ENCODE assay signal across 12 cellular contexts in the genomic region with DNA sequence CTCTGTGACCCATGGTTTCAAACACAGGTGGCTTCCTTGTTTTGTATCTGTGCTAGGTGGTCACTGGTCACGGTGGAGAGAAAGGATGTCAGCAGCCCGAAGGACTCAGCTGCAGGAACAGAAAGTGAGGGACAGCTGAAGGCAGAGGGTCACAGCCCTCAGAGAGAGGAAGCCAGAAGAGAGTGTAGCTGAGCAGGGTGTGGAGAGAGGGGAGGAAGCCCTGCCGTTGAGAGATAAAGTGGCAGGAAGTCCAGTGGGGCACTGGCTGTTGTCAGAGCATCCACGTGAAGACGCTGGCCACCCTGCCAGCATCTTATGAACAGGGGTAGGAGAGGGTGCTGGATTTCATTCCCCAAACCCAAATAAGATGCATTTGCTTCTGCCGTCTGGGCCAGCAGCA. TPM values are rescaled to one million over a fixed set of nuclear protein-coding genes. Genes with fewer than 3 reads are reported as not detected.
DNase-seq lines count a peak whose midpoint lies in the region; ATAC-seq, FAIRE-seq and TF ChIP-seq lines count a peak whose summit lies in the region.
"Had no signal": no experiment of that assay in that cellular context is flagged by ENCODE, and none has a peak within 500 bp of the region (broad histone marks: within the 10 kb centered on the region; RNA-seq: fewer than 3 reads in every experiment).

No MANE protein-coding gene starts in this region.

- ATAC-seq in A549 (peak in 1 of 2 experiments; percentile 22; a peak in 3 of 6 replicates), lower lobe of right lung (peak; percentile 45 to 79), HG02642 (IDR thresholded peaks at IDR 0.05; ENCODE audit: poor library complexity, unreplicated experiment) (no peak), HG02852 (IDR thresholded peaks at IDR 0.05; ENCODE audit: unreplicated experiment) (no peak)

- 38% methylated on average over 6 of the region's 6 CpGs for WGBS in A549 (ENCODE audit: missing lambda C conversion rate)
- 33 to 48% (median 46%) methylated on average over 6 of the region's 6 CpGs for WGBS in ovary, 3 donors

- peak overlapping the region; percentile 1 to 94 (median 45) for H3K27ac Mint-ChIP-seq in IgD-negative memory B cell
- peak overlapping the region; percentile 42 for H3K27ac Mint-ChIP-seq in activated T-helper 1 cell treated with anti-CD3 and anti-CD28 coated beads, Interleukin-12 subunit alpha, Interleukin-12 subunit beta, Interleukin-2, Interleukin-4 antibody, amounts not matched to agents 30 ng/mL and 10 ng/mL and 1 ng/mL, durations not matched to agents 14 hours and 24 hours and 36 hours

- H3K27me3 ChIP-seq in lower lobe of right lung (ENCODE audit: low read depth) (no peaks in the 10 kb centered on the region), ovary (no peaks in the 10 kb centered on the region)

- TF ChIP-seq POLR2A in A549 (IDR thresholded peaks at IDR 0.05; ENCODE audit: low read length) (no peak), ovary (IDR thresholded peaks at IDR 0.05) (no peak)

- intact Hi-C loops in activated T-helper 1 cell treated with anti-CD3 and anti-CD28 coated beads, Interleukin-12 subunit alpha, Interleukin-12 subunit beta, Interleukin-2, Interleukin-4 antibody, amounts not matched to agents 30 ng/mL and 10 ng/mL and 1 ng/mL, durations not matched to agents 14 hours and 24 hours and 36 hours (cut with micrococcal nuclease): no loop called here
- intact Hi-C loops in lower lobe of right lung (cut with DNase I): no loop called here
- intact Hi-C loops in ovary (cut with DNase I): no loop called here

- peaks cover 28 to 49% (median 38%) of the 10 kb centered on the region in 3 donors for H3K4me1 Mint-ChIP-seq in IgD-negative memory B cell
- H3K4me1 Mint-ChIP-seq in activated T-helper 1 cell treated with anti-CD3 and anti-CD28 coated beads, Interleukin-12 subunit alpha, Interleukin-12 subunit beta, Interleukin-2, Interleukin-4 antibody, amounts not matched to agents 30 ng/mL and 10 ng/mL and 1 ng/mL, durations not matched to agents 14 hours and 24 hours and 36 hours (ENCODE audit: low read depth): peaks cover 12% of the 10 kb centered on the region

- H3K4me1 ChIP-seq in A549 (peaks cover 76% of the 10 kb centered on the region), lower lobe of right lung (peaks cover 29% of the 10 kb centered on the region), ovary (ENCODE audit: insufficient read depth) (no peaks in the 10 kb centered on the region)

- H3K27ac ChIP-seq in A549 (peak overlapping the region; percentile 52 to 94; a peak in 5 of 6 replicates), lower lobe of right lung (peak overlapping the region; percentile 48), ovary (no peak overlapping the region)
- H3K27ac ChIP-seq: PC-9 had no signal

- H3K4me2 ChIP-seq in A549: peak overlapping the region; percentile 36; the same call in 2 of the 3 replicates
- H3K4me2 ChIP-seq: PC-9 had no signal

- H3K4me3 Mint-ChIP-seq in IgD-negative memory B cell: peak overlapping the region in 1 of 4 donors; percentile 74
- no peak overlapping the region for H3K4me3 Mint-ChIP-seq in activated T-helper 1 cell treated with anti-CD3 and anti-CD28 coated beads, Interleukin-12 subunit alpha, Interleukin-12 subunit beta, Interleukin-2, Interleukin-4 antibody, amounts not matched to agents 30 ng/mL and 10 ng/mL and 1 ng/mL, durations not matched to agents 14 hours and 24 hours and 36 hours

- DNase-seq in A549 (ENCODE audit: low read depth in 1 of 2, low spot score in 1 of 2): no peak
- DNase-seq in activated T-helper 1 cell treated with anti-CD3 and anti-CD28 coated beads, Interleukin-12 subunit alpha, Interleukin-12 subunit beta, Interleukin-2, Interleukin-4 antibody, amounts not matched to agents 30 ng/mL and 10 ng/mL and 1 ng/mL, durations not matched to agents 14 hours and 24 hours and 36 hours (ENCODE audit: low spot score): no peak
- no peak for DNase-seq in lower lobe of right lung
- DNase-seq in hepatic stellate cell (ENCODE audit: low spot score): no peak
- no peak for DNase-seq in ovary
- DNase-seq: caudate nucleus, hypothalamus, NCI-H1092, PC-9 had no signal

- H3K9me3 Mint-ChIP-seq in IgD-negative memory B cell: no peaks in the 10 kb centered on the region
- H3K9me3 Mint-ChIP-seq in activated T-helper 1 cell treated with anti-CD3 and anti-CD28 coated beads, Interleukin-12 subunit alpha, Interleukin-12 subunit beta, Interleukin-2, Interleukin-4 antibody, amounts not matched to agents 30 ng/mL and 10 ng/mL and 1 ng/mL, durations not matched to agents 14 hours and 24 hours and 36 hours: no peaks in the 10 kb centered on the region

- no peak for TF ChIP-seq RAD21 in A549 (conservative IDR thresholded peaks at IDR 0.05 in 1 of 2, IDR thresholded peaks at IDR 0.05 in 1 of 2)

- no peak for TF ChIP-seq CTCF in A549 (IDR thresholded peaks at IDR 0.05)
- TF ChIP-seq CTCF in lower lobe of right lung (IDR thresholded peaks at IDR 0.05): no peak
- TF ChIP-seq CTCF in ovary (IDR thresholded peaks at IDR 0.05): no peak

- H3K4me3 ChIP-seq in A549: no peak overlapping the region
- H3K4me3 ChIP-seq in lower lobe of right lung: no peak overlapping the region
- no peak overlapping the region for H3K4me3 ChIP-seq in ovary
- H3K4me3 ChIP-seq: PC-9 had no signal

- no peaks in the 10 kb centered on the region for H3K27me3 Mint-ChIP-seq in IgD-negative memory B cell
- H3K27me3 Mint-ChIP-seq in activated T-helper 1 cell treated with anti-CD3 and anti-CD28 coated beads, Interleukin-12 subunit alpha, Interleukin-12 subunit beta, Interleukin-2, Interleukin-4 antibody, amounts not matched to agents 30 ng/mL and 10 ng/mL and 1 ng/mL, durations not matched to agents 14 hours and 24 hours and 36 hours (ENCODE audit: insufficient read depth): no peaks in the 10 kb centered on the region

- POLR2A ChIA-PET in A549 (lab: Yijun Ruan, JAX): no interaction called here

- CTCF ChIA-PET in A549 (lab: Yijun Ruan, JAX): interaction anchor here (1.2 to 1.5 kb wide), 4 partner anchors 13 to 25 kb away, joined by 3 to 5 read pairs (median 3); no protein-coding TSS in a partner anchor

- peaks cover 1% of the 10 kb centered on the region for H3K36me3 Mint-ChIP-seq in IgD-negative memory B cell
- peaks cover 7% of the 10 kb centered on the region for H3K36me3 Mint-ChIP-seq in activated T-helper 1 cell treated with anti-CD3 and anti-CD28 coated beads, Interleukin-12 subunit alpha, Interleukin-12 subunit beta, Interleukin-2, Interleukin-4 antibody, amounts not matched to agents 30 ng/mL and 10 ng/mL and 1 ng/mL, durations not matched to agents 14 hours and 24 hours and 36 hours (ENCODE audit: low read depth)

- peaks cover 3% of the 10 kb centered on the region for H3K36me3 ChIP-seq in lower lobe of right lung
- no peaks in the 10 kb centered on the region for H3K36me3 ChIP-seq in ovary

- H3K9me3 ChIP-seq in A549: no peaks in the 10 kb centered on the region
- H3K9me3 ChIP-seq in lower lobe of right lung: no peaks in the 10 kb centered on the region
- H3K9me3 ChIP-seq in ovary: no peaks in the 10 kb centered on the region

- no peak for TF ChIP-seq EP300 in A549 (IDR thresholded peaks at IDR 0.05)
- no peak for TF ChIP-seq EP300 in ovary (IDR thresholded peaks at IDR 0.05)

- no peak for FAIRE-seq in A549 (lab: Jason Lieb, UNC)

TF ChIP-seq in A549, 52 proteins besides CTCF, POLR2A, EP300 and RAD21 (continues in another document):
- TF ChIP-seq NR3C1 (IDR thresholded peaks at IDR 0.05) (no peak), TP53 (CRISPR knock-in tag; IDR thresholded peaks at IDR 0.05) (no peak), POLR2AphosphoS2 (conservative IDR thresholded peaks at IDR 0.05; ENCODE audit: low read length) (no peak)
- TF ChIP-seq, protein P1, sequence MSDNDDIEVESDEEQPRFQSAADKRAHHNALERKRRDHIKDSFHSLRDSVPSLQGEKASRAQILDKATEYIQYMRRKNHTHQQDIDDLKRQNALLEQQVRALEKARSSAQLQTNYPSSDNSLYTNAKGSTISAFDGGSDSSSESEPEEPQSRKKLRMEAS (IDR thresholded peaks at IDR 0.05): no peak

RNA-seq across cellular contexts. Expression of a gene that starts 36.9 kb away (rescaled TPM):
- polyA plus RNA-seq in A549 (2011; rRNA removed) (30.7 and 38.6 TPM in 2 replicates), A549 (2017; fragmentation: RNase III; extraction: RNeasy Plus Mini Kit Qiagen cat#74134 plus additional on column Dnase treatment) (17.4 to 18.8 TPM (median 18.8 TPM) in 3 replicates), IgD-negative memory B cell (23.0 TPM), ovary (1 to 10 TPM; 4.1 to 9.3 TPM)
- polyA plus RNA-seq in A549 (2012; cell fraction: cytosol; rRNA removed): 14.9 and 20.0 TPM in 2 replicates
- polyA plus RNA-seq in A549 (2012; cell fraction: nucleus; rRNA removed): 48.7 and 51.2 TPM in 2 replicates
- 95.4 and 109 TPM in 2 replicates for polyA minus RNA-seq in A549 (2011; rRNA and poly(A)+ RNA removed)
- 36.3 and 40.8 TPM in 2 replicates for total RNA-seq in activated T-helper 1 cell treated with anti-CD3 and anti-CD28 coated beads, Interleukin-12 subunit alpha, Interleukin-12 subunit beta, Interleukin-2, Interleukin-4 antibody, amounts not matched to agents 30 ng/mL and 10 ng/mL and 1 ng/mL, durations not matched to agents 14 hours and 24 hours and 36 hours
- total RNA-seq in lower lobe of right lung (80.6 TPM), ovary (10 to 100 TPM in 6 of 7 donors, 1 to 10 TPM in 1; 7.5 to 17.5 (median 15.4) TPM)

RNA-seq across cellular contexts. Expression of a gene that starts 57.7 kb away (rescaled TPM):
- 24.8 and 27.8 TPM in 2 replicates for polyA plus RNA-seq in A549 (2011; rRNA removed)
- 6.1 and 7.2 TPM in 2 replicates for polyA plus RNA-seq in A549 (2012; cell fraction: cytosol; rRNA removed)
- 5.5 and 8.3 TPM in 2 replicates for polyA plus RNA-seq in A549 (2012; cell fraction: nucleus; rRNA removed)
- 21.1 to 24.9 TPM (median 22.6 TPM) in 3 replicates for polyA plus RNA-seq in A549 (2017; fragmentation: RNase III; extraction: RNeasy Plus Mini Kit Qiagen cat#74134 plus additional on column Dnase treatment)
- 19.3 and 24.1 TPM in 2 replicates for polyA minus RNA-seq in A549 (2011; rRNA and poly(A)+ RNA removed)
- polyA plus RNA-seq in IgD-negative memory B cell: 14.9 TPM
- 112 and 114 TPM in 2 replicates for total RNA-seq in activated T-helper 1 cell treated with anti-CD3 and anti-CD28 coated beads, Interleukin-12 subunit alpha, Interleukin-12 subunit beta, Interleukin-2, Interleukin-4 antibody, amounts not matched to agents 30 ng/mL and 10 ng/mL and 1 ng/mL, durations not matched to agents 14 hours and 24 hours and 36 hours
- 80.5 TPM for total RNA-seq in lower lobe of right lung
- 10 to 100 TPM; 25.7 to 47.3 (median 39.6) TPM for total RNA-seq in ovary
- 10 to 100 TPM; 19.0 to 30.5 TPM for polyA plus RNA-seq in ovary

Comparison
In these comparisons a context has a peak if more than half of its experiments do, and no peak if none do; other contexts are left out.
1. ATAC-seq: peak in lower lobe of right lung (2 of 2); none in HG02642 (single experiment) and HG02852 (single experiment).
2. H3K27ac ChIP-seq: peak in A549 (2 of 2) and lower lobe of right lung (single experiment); none in ovary (0 of 2).